In genomic region chr1:100037665-100038400, GRCh38 we compare ENCODE assay signal across 1 cellular context.
TF ChIP-seq lines count a peak whose summit lies in the region.

No MANE protein-coding gene starts in this region.

TF ChIP-seq in HepG2, 621 proteins besides CTCF, POLR2A, EP300 and RAD21 (continued from another document and continues in another):
- TF ChIP-seq ZXDC (CRISPR knock-in tag; IDR thresholded peaks at IDR 0.05) (peak; percentile 56; the same call in 1 of the 2 replicates), HOXA3 (CRISPR knock-in tag; IDR thresholded peaks at IDR 0.05) (peak; percentile 95), ZNF431 (CRISPR knock-in tag; IDR thresholded peaks at IDR 0.05; ENCODE audit: borderline replicate concordance, low read depth) (0 out of 2 replicates have a peak, but pooled peaks have one; percentile 39), ZSCAN9 (CRISPR knock-in tag; IDR thresholded peaks at IDR 0.05; ENCODE audit: borderline replicate concordance) (peak; percentile 91), ZNF331 (CRISPR knock-in tag; IDR thresholded peaks at IDR 0.05) (peak; percentile 72), U2AF1 (optimal IDR thresholded peaks at IDR 0.05; ENCODE audit: low read depth, low read length) (no peak), ZNF619 (CRISPR knock-in tag; IDR thresholded peaks at IDR 0.05) (no peak), ZBTB20 (CRISPR knock-in tag; IDR thresholded peaks at IDR 0.05; ENCODE audit: borderline replicate concordance, low read depth) (peak; percentile 72), AGO2 (optimal IDR thresholded peaks at IDR 0.05; ENCODE audit: low read depth, low read length) (peak; percentile 63), ZNF547 (CRISPR knock-in tag; IDR thresholded peaks at IDR 0.05) (no peak), FUBP1 (CRISPR knock-in tag; IDR thresholded peaks at IDR 0.05; ENCODE audit: borderline replicate concordance) (peak; percentile 33; the same call in 1 of the 2 replicates), REPIN1 (CRISPR knock-in tag; IDR thresholded peaks at IDR 0.05; ENCODE audit: borderline replicate concordance, low read depth) (peak; percentile 41; the same call in 1 of the 2 replicates), ZFP36L1 (CRISPR knock-in tag; IDR thresholded peaks at IDR 0.05) (peak; percentile 16; the same call in 1 of the 2 replicates), ZNF253 (CRISPR knock-in tag; IDR thresholded peaks at IDR 0.05; ENCODE audit: borderline replicate concordance) (no peak), MTA1 (CRISPR knock-in tag; IDR thresholded peaks at IDR 0.05; ENCODE audit: borderline replicate concordance) (peak; percentile 78; the same call in 1 of the 2 replicates), ZNF563 (CRISPR knock-in tag; IDR thresholded peaks at IDR 0.05) (0 out of 2 replicates have a peak, but pooled peaks have one; percentile 18), PAX8 (CRISPR knock-in tag; IDR thresholded peaks at IDR 0.05; ENCODE audit: borderline replicate concordance) (no peak), ZNF326 (CRISPR knock-in tag; IDR thresholded peaks at IDR 0.05; ENCODE audit: borderline replicate concordance) (no peak), SRSF4 (IDR thresholded peaks at IDR 0.05; ENCODE audit: low read depth, low read length, poor library complexity, severe bottlenecking) (no peak), MXI1 (IDR thresholded peaks at IDR 0.05; ENCODE audit: borderline replicate concordance, low read depth, low read length) (peak; percentile 70; the same call in 1 of the 3 replicates), THRA (CRISPR knock-in tag; IDR thresholded peaks at IDR 0.05; ENCODE audit: borderline replicate concordance) (peak; percentile 24; the same call in 1 of the 2 replicates), NAIF1 (CRISPR knock-in tag; IDR thresholded peaks at IDR 0.05; ENCODE audit: borderline replicate concordance) (no peak), HNF4G (IDR thresholded peaks at IDR 0.05; ENCODE audit: borderline replicate concordance, low read depth, low read length) (no peak), HNF4G (CRISPR knock-in tag; IDR thresholded peaks at IDR 0.05; ENCODE audit: borderline replicate concordance, low read depth) (no peak), ZNF292 (CRISPR knock-in tag; IDR thresholded peaks at IDR 0.05; ENCODE audit: borderline replicate concordance, low read depth) (no peak), ZIK1 (CRISPR knock-in tag; IDR thresholded peaks at IDR 0.05; ENCODE audit: borderline replicate concordance, low read depth) (peak; percentile 62; the same call in 1 of the 2 replicates), MIER3 (CRISPR knock-in tag; IDR thresholded peaks at IDR 0.05; ENCODE audit: borderline replicate concordance) (no peak; the same call in 1 of the 2 replicates), TRAFD1 (CRISPR knock-in tag; IDR thresholded peaks at IDR 0.05; ENCODE audit: borderline replicate concordance) (no peak), NBN (conservative IDR thresholded peaks at IDR 0.05) (no peak), MAFF (IDR thresholded peaks at IDR 0.05; ENCODE audit: low read depth, low read length) (no peak), MED13 (CRISPR knock-in tag; IDR thresholded peaks at IDR 0.05) (peak; percentile 68; the same call in 1 of the 2 replicates), NR3C1 (CRISPR knock-in tag; IDR thresholded peaks at IDR 0.05) (no peak), ZNF724P (CRISPR knock-in tag; IDR thresholded peaks at IDR 0.05; ENCODE audit: borderline replicate concordance) (no peak), DBP (CRISPR knock-in tag; IDR thresholded peaks at IDR 0.05; ENCODE audit: not compliant biosample characterization) (peak; percentile 43), ZKSCAN8 (CRISPR knock-in tag; IDR thresholded peaks at IDR 0.05; ENCODE audit: borderline replicate concordance) (0 out of 2 replicates have a peak, but pooled peaks have one; percentile 14), SRF (IDR thresholded peaks at IDR 0.05; ENCODE audit: low read depth, low read length) (no peak), ZNF503 (CRISPR knock-in tag; IDR thresholded peaks at IDR 0.05) (peak; percentile 63; the same call in 1 of the 2 replicates), LCORL (IDR thresholded peaks at IDR 0.05) (no peak), LCORL (CRISPR knock-in tag; IDR thresholded peaks at IDR 0.05) (peak; percentile 61)
- TF ChIP-seq, protein P1, sequence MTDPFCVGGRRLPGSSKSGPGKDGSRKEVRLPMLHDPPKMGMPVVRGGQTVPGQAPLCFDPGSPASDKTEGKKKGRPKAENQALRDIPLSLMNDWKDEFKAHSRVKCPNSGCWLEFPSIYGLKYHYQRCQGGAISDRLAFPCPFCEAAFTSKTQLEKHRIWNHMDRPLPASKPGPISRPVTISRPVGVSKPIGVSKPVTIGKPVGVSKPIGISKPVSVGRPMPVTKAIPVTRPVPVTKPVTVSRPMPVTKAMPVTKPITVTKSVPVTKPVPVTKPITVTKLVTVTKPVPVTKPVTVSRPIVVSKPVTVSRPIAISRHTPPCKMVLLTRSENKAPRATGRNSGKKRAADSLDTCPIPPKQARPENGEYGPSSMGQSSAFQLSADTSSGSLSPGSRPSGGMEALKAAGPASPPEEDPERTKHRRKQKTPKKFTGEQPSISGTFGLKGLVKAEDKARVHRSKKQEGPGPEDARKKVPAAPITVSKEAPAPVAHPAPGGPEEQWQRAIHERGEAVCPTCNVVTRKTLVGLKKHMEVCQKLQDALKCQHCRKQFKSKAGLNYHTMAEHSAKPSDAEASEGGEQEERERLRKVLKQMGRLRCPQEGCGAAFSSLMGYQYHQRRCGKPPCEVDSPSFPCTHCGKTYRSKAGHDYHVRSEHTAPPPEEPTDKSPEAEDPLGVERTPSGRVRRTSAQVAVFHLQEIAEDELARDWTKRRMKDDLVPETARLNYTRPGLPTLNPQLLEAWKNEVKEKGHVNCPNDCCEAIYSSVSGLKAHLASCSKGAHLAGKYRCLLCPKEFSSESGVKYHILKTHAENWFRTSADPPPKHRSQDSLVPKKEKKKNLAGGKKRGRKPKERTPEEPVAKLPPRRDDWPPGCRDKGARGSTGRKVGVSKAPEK (CRISPR knock-in tag; IDR thresholded peaks at IDR 0.05; ENCODE audit: borderline replicate concordance): no peak
- TF ChIP-seq, protein P2, sequence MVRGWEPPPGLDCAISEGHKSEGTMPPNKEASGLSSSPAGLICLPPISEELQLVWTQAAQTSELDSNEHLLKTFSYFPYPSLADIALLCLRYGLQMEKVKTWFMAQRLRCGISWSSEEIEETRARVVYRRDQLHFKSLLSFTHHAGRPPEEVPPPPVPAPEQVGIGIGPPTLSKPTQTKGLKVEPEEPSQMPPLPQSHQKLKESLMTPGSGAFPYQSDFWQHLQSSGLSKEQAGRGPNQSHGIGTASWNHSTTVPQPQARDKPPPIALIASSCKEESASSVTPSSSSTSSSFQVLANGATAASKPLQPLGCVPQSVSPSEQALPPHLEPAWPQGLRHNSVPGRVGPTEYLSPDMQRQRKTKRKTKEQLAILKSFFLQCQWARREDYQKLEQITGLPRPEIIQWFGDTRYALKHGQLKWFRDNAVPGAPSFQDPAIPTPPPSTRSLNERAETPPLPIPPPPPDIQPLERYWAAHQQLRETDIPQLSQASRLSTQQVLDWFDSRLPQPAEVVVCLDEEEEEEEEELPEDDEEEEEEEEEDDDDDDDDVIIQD (CRISPR knock-in tag; IDR thresholded peaks at IDR 0.05; ENCODE audit: low read depth): no peak; the same call in 1 of the 2 replicates
- TF ChIP-seq, protein P3, sequence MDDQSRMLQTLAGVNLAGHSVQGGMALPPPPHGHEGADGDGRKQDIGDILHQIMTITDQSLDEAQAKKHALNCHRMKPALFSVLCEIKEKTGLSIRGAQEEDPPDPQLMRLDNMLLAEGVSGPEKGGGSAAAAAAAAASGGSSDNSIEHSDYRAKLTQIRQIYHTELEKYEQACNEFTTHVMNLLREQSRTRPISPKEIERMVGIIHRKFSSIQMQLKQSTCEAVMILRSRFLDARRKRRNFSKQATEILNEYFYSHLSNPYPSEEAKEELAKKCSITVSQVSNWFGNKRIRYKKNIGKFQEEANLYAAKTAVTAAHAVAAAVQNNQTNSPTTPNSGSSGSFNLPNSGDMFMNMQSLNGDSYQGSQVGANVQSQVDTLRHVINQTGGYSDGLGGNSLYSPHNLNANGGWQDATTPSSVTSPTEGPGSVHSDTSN (CRISPR knock-in tag; IDR thresholded peaks at IDR 0.05; ENCODE audit: borderline replicate concordance): peak; percentile 60
- TF ChIP-seq, protein P4, sequence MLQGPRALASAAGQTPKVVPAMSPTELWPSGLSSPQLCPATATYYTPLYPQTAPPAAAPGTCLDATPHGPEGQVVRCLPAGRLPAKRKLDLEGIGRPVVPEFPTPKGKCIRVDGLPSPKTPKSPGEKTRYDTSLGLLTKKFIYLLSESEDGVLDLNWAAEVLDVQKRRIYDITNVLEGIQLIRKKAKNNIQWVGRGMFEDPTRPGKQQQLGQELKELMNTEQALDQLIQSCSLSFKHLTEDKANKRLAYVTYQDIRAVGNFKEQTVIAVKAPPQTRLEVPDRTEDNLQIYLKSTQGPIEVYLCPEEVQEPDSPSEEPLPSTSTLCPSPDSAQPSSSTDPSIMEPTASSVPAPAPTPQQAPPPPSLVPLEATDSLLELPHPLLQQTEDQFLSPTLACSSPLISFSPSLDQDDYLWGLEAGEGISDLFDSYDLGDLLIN (CRISPR knock-in tag; IDR thresholded peaks at IDR 0.05; ENCODE audit: borderline replicate concordance): peak; percentile 84; the same call in 1 of the 2 replicates
